Comparison of ENCODE assay signal across 1 cellular context in genomic region chr2:175036582-175037018, GRCh38.
TF ChIP-seq lines count a peak whose summit lies in the region.

No MANE protein-coding gene starts in this region.

TF ChIP-seq in K562, 482 proteins besides CTCF, POLR2A, EP300 and RAD21 (continued from another document):
- peak; percentile 98 for TF ChIP-seq IRF9 (tag; IDR thresholded peaks at IDR 0.05)
- TF ChIP-seq POLR2H (tag; IDR thresholded peaks at IDR 0.05; ENCODE audit: low read depth), result 0 out of 2 replicates have a peak, but pooled peaks have one; percentile 43
TF ChIP-seq in K562: peak in this region for 20.
